19 cellular contexts compared by ENCODE assay signal in the genomic region with DNA sequence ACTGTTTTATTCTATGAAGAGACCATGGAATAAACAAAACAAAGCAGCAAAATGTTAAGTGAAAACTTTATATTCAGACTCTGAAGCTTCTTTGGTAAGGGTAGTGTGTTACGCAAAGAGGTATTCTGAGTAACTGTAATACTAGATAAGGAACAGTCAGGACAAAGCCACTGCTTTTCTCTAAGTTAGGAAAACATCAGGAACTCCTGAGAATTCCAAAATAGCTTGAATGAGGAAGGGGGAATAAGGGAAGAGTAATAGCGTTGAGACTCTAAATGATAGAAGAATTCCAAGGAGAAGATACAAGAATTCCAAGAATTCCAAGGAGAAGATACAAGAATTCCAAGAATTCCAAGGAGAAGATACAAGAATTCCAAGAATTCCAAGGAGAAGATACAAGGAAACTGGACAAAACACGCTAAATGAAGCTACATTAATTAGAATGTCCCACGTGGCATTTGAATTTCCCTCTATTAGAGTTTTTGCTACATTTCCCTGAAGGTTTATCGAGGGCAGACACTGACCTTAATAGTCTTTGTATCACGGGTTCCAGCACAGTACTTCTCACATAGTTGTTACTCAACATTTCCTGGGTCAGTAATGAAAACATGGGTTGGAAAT.
DNase-seq lines count a peak whose midpoint lies in the region; ATAC-seq, FAIRE-seq and TF ChIP-seq lines count a peak whose summit lies in the region.
"Had no signal": no experiment of that assay in that cellular context is flagged by ENCODE, and none has a peak within 500 bp of the region (broad histone marks: within the 10 kb centered on the region; RNA-seq: fewer than 3 reads in every experiment).

No MANE protein-coding gene starts in this region.

- FAIRE-seq in TTC549 (lab: Jason Lieb, UNC), result peak; percentile 51

- CTCF ChIA-PET in HEK293 (lab: Yijun Ruan, JAX), result no interaction called here

- H3K27me3 Mint-ChIP-seq in stimulated activated memory B cell treated with anti-CD40 and anti-IgM and Interleukin-4, amounts not matched to agents 10 μg/mL and 1 μg/mL and 100 μg/mL, for 72 hours, result no peaks in the 10 kb centered on the region
- H3K27me3 Mint-ChIP-seq: CD8-positive, alpha-beta memory T cell; stimulated activated naive CD8-positive, alpha-beta T cell treated with anti-CD3 and anti-CD28 coated beads, Interleukin-15, amount 100 ng/mL, for 72 hours had no signal

- no peak overlapping the region for H3K4me3 ChIP-seq in HEK293 (ENCODE audit: low read depth, low read length)
- H3K4me3 ChIP-seq: upper lobe of right lung had no signal

- no peak overlapping the region for H3K27ac ChIP-seq in HEK293 (ENCODE audit: extremely low read depth, low read depth, low read length)
- H3K27ac ChIP-seq: upper lobe of right lung had no signal

- no peak overlapping the region for H3K27ac Mint-ChIP-seq in stimulated activated memory B cell treated with anti-CD40 and anti-IgM and Interleukin-4, amounts not matched to agents 10 μg/mL and 1 μg/mL and 100 μg/mL, for 72 hours
- H3K27ac Mint-ChIP-seq: CD8-positive, alpha-beta memory T cell; stimulated activated naive CD8-positive, alpha-beta T cell treated with anti-CD3 and anti-CD28 coated beads, Interleukin-15, amount 100 ng/mL, for 72 hours; T-helper 1 cell treated with Interleukin-12 subunit alpha and Interleukin-12 subunit beta and Interleukin-4 antibody, amounts not matched to agents 30 μg/mL and 1 μg/mL, for 36 hours had no signal

- H3K9me3 ChIP-seq in HEK293 (ENCODE audit: control insufficient read depth, insufficient read depth, low read depth, low read length), result no peaks in the 10 kb centered on the region
- H3K9me3 ChIP-seq: upper lobe of right lung had no signal

- no peaks in the 10 kb centered on the region for H3K4me1 ChIP-seq in HEK293 (ENCODE audit: control insufficient read depth, insufficient read depth, low read length)
- H3K4me1 ChIP-seq: upper lobe of right lung had no signal

- DNase-seq in A172 (ENCODE audit: low spot score) (peak; percentile 35), hepatic stellate cell (ENCODE audit: low spot score) (peak; percentile 17), NCI-H1694 treated with DMSO at 0.1 percent for 48 hours (lab: John Stamatoyannopoulos, UW) (no peak), NCI-H1105 treated with DMSO at 0.1 percent for 48 hours (lab: John Stamatoyannopoulos, UW) (no peak)
- DNase-seq: activated CD8-positive, alpha-beta memory T cell treated with anti-CD3 and anti-CD28 coated beads, Interleukin-2, amount 50 U/mL, for 4 hours; CD8-positive, alpha-beta memory T cell; hippocampal formation; NCI-H2081; RPMI8226; stimulated activated CD4-positive, alpha-beta T cell treated with anti-CD3 and anti-CD28 coated beads, Interleukin-12 subunit alpha, Interleukin-12 subunit beta, amount 100 ng/mL, for 4 hours; stimulated activated naive CD8-positive, alpha-beta T cell treated with anti-CD3 and anti-CD28 coated beads, Interleukin-15, amount 100 ng/mL, for 72 hours; upper lobe of right lung had no signal

- POLR2A ChIA-PET in HEK293 (lab: Yijun Ruan, JAX), result no interaction called here

- H3K36me3 ChIP-seq in HEK293 (ENCODE audit: control insufficient read depth in 2 of 2, insufficient read depth in 1 of 2, low read length in 2 of 2), result no peaks in the 10 kb centered on the region
- H3K36me3 ChIP-seq: upper lobe of right lung had no signal

- H3K4me1 Mint-ChIP-seq in stimulated activated memory B cell treated with anti-CD40 and anti-IgM and Interleukin-4, amounts not matched to agents 10 μg/mL and 1 μg/mL and 100 μg/mL, for 72 hours, result peaks cover 11% of the 10 kb centered on the region
- H3K4me1 Mint-ChIP-seq: stimulated activated naive CD8-positive, alpha-beta T cell treated with anti-CD3 and anti-CD28 coated beads, Interleukin-15, amount 100 ng/mL, for 72 hours had no signal

- no peak for ATAC-seq in HG03571 (IDR thresholded peaks at IDR 0.05; ENCODE audit: unreplicated experiment)
- no peak for ATAC-seq in stimulated activated memory B cell treated with anti-CD40 and anti-IgM and Interleukin-4, amounts not matched to agents 10 μg/mL and 1 μg/mL and 100 μg/mL, for 72 hours
- ATAC-seq: activated CD4-positive, CD25-positive, alpha-beta regulatory T cell treated with anti-CD3 and anti-CD28 coated beads, Interleukin-2, amount 50 U/mL, for 24 hours; esophagus mucosa; stimulated activated naive CD8-positive, alpha-beta T cell treated with anti-CD3 and anti-CD28 coated beads, Interleukin-15, amount 100 ng/mL, for 72 hours; upper lobe of right lung had no signal

- H3K36me3 Mint-ChIP-seq in stimulated activated memory B cell treated with anti-CD40 and anti-IgM and Interleukin-4, amounts not matched to agents 10 μg/mL and 1 μg/mL and 100 μg/mL, for 72 hours, result peaks cover 28% of the 10 kb centered on the region

- H3K9me3 Mint-ChIP-seq in stimulated activated memory B cell treated with anti-CD40 and anti-IgM and Interleukin-4, amounts not matched to agents 10 μg/mL and 1 μg/mL and 100 μg/mL, for 72 hours, result peaks cover 13% of the 10 kb centered on the region

- no peak overlapping the region for H3K4me3 Mint-ChIP-seq in stimulated activated memory B cell treated with anti-CD40 and anti-IgM and Interleukin-4, amounts not matched to agents 10 μg/mL and 1 μg/mL and 100 μg/mL, for 72 hours
- H3K4me3 Mint-ChIP-seq: CD8-positive, alpha-beta memory T cell; stimulated activated naive CD8-positive, alpha-beta T cell treated with anti-CD3 and anti-CD28 coated beads, Interleukin-15, amount 100 ng/mL, for 72 hours; T-helper 1 cell treated with Interleukin-12 subunit alpha and Interleukin-12 subunit beta and Interleukin-4 antibody, amounts not matched to agents 30 μg/mL and 1 μg/mL, for 36 hours had no signal

- no peak for TF ChIP-seq CTCF in HEK293 (tag by site-specific recombination; IDR thresholded peaks at IDR 0.05)

TF ChIP-seq in HEK293, 187 proteins besides CTCF, POLR2A, EP300 and RAD21:
- TF ChIP-seq SP2 (tag by site-specific recombination; IDR thresholded peaks at IDR 0.05) (no peak), ZNF132 (tag by site-specific recombination; IDR thresholded peaks at IDR 0.05; ENCODE audit: borderline replicate concordance) (no peak), ZNF248 (tag by site-specific recombination; IDR thresholded peaks at IDR 0.05) (no peak), ZNF354C (tag by site-specific recombination; IDR thresholded peaks at IDR 0.05; ENCODE audit: borderline replicate concordance, low read depth) (no peak), IKZF3 (tag by site-specific recombination; IDR thresholded peaks at IDR 0.05) (peak; percentile 31; the same call in 1 of the 2 replicates), ZNF211 (tag by site-specific recombination; IDR thresholded peaks at IDR 0.05; ENCODE audit: low read depth) (no peak)

Comparison
In these comparisons a context has a peak if more than half of its experiments do, and no peak if none do; other contexts are left out.
1. DNase-seq: peak in A172 (single experiment) and hepatic stellate cell (single experiment); none in NCI-H1694 treated with DMSO at 0.1 percent for 48 hours (single experiment) and NCI-H1105 treated with DMSO at 0.1 percent for 48 hours (single experiment).